1 cellular context compared by ENCODE assay signal in the genomic region with DNA sequence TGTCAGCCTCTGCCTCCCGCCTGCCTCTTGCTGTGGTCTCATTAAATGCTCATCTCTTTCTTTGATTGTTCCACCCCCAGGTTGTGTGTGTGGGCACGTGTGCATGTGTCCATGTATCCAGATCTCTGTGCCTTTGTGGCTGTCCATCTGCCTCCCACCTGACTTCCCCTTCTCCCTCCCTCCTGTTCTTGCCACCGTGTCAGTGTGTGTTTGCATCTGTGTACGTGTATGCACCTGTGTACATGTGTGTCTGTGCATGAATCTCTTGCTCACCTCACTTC.
TF ChIP-seq lines count a peak whose summit lies in the region.

No MANE protein-coding gene starts in this region.

TF ChIP-seq in IMR-90, 13 proteins besides CTCF, POLR2A, EP300 and RAD21:
- no peak for TF ChIP-seq MAZ (IDR thresholded peaks at IDR 0.05; ENCODE audit: borderline replicate concordance, low read depth, low read length)
- TF ChIP-seq CHD1 (IDR thresholded peaks at IDR 0.05; ENCODE audit: low read depth, low read length) = no peak
- TF ChIP-seq FOS (IDR thresholded peaks at IDR 0.05; ENCODE audit: low read depth, low read length) = no peak
- no peak for TF ChIP-seq SMC3 (IDR thresholded peaks at IDR 0.05; ENCODE audit: low read depth, low read length)
- no peak for TF ChIP-seq RCOR1 (IDR thresholded peaks at IDR 0.05; ENCODE audit: insufficient replicate concordance, low read length)
- TF ChIP-seq NFE2L2 (IDR thresholded peaks at IDR 0.05; ENCODE audit: low read depth, low read length) = no peak
- no peak for TF ChIP-seq CEBPB (IDR thresholded peaks at IDR 0.05; ENCODE audit: low read depth, low read length)
- no peak for TF ChIP-seq RFX5 (IDR thresholded peaks at IDR 0.05; ENCODE audit: low read depth, low read length)
- TF ChIP-seq MXI1 (IDR thresholded peaks at IDR 0.05; ENCODE audit: borderline replicate concordance, low read depth, low read length) = no peak
- TF ChIP-seq, protein P1, sequence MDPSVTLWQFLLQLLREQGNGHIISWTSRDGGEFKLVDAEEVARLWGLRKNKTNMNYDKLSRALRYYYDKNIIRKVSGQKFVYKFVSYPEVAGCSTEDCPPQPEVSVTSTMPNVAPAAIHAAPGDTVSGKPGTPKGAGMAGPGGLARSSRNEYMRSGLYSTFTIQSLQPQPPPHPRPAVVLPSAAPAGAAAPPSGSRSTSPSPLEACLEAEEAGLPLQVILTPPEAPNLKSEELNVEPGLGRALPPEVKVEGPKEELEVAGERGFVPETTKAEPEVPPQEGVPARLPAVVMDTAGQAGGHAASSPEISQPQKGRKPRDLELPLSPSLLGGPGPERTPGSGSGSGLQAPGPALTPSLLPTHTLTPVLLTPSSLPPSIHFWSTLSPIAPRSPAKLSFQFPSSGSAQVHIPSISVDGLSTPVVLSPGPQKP (IDR thresholded peaks at IDR 0.05; ENCODE audit: borderline replicate concordance, low read depth, low read length) = no peak
- no peak for TF ChIP-seq BHLHE40 (IDR thresholded peaks at IDR 0.05; ENCODE audit: low read depth, low read length)
- no peak for TF ChIP-seq MAFK (IDR thresholded peaks at IDR 0.05; ENCODE audit: low read depth, low read length)
- TF ChIP-seq, protein P2, sequence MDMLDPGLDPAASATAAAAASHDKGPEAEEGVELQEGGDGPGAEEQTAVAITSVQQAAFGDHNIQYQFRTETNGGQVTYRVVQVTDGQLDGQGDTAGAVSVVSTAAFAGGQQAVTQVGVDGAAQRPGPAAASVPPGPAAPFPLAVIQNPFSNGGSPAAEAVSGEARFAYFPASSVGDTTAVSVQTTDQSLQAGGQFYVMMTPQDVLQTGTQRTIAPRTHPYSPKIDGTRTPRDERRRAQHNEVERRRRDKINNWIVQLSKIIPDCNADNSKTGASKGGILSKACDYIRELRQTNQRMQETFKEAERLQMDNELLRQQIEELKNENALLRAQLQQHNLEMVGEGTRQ (IDR thresholded peaks at IDR 0.05; ENCODE audit: low read depth, low read length) = no peak
